Comparison of ENCODE assay signal across 22 cellular contexts in genomic region chr18:79547413-79548076, GRCh38.
DNase-seq lines count a peak whose midpoint lies in the region; ATAC-seq and TF ChIP-seq lines count a peak whose summit lies in the region.
"Had no signal": no experiment of that assay in that cellular context is flagged by ENCODE, and none has a peak within 500 bp of the region (broad histone marks: within the 10 kb centered on the region; RNA-seq: fewer than 3 reads in every experiment).

No MANE protein-coding gene starts in this region.

- H3K27ac Mint-ChIP-seq in MCF 10A (ENCODE audit: low read depth, unreplicated experiment) (no peak overlapping the region), endodermal cell (no peak overlapping the region), nephron (peak overlapping the region; percentile 38 to 56 (median 42))
- H3K27ac Mint-ChIP-seq in naive thymus-derived CD4-positive, alpha-beta T cell: no peak overlapping the region
- H3K27ac Mint-ChIP-seq: memory B cell; stimulated activated naive B cell treated with anti-CD40 and anti-IgM and Interleukin-4, amounts not matched to agents 10 μg/mL and 1 μg/mL and 100 μg/mL, for 72 hours had no signal

- DNase-seq in breast epithelium (ENCODE audit: low spot score in 2 of 2) (peak in 1 of 2 donors; percentile 39), MCF 10A (ENCODE audit: unreplicated experiment) (no peak), endodermal cell (peak; percentile 33), upper lobe of left lung (peak; percentile 14 to 79), iPS-NIHi11 (ENCODE audit: low spot score) (no peak)
- DNase-seq in naive thymus-derived CD4-positive, alpha-beta T cell: no peak
- DNase-seq: activated naive CD4-positive, alpha-beta T cell treated with anti-CD3 and anti-CD28 coated beads, Interleukin-2, amount 50 U/mL, for 16 hours; DMS79; erythroblast; foreskin fibroblast; NCI-H1092; NCI-H2029; NCI-H345; NCI-H82; SIG-M5; stimulated activated CD4-positive, alpha-beta T cell treated with anti-CD3 and anti-CD28 coated beads, Interleukin-2, amount 100 ng/mL, for 24 hours; stimulated activated naive B cell treated with anti-CD40 and anti-IgM and Interleukin-4, amounts not matched to agents 10 μg/mL and 1 μg/mL and 100 μg/mL, for 72 hours had no signal

- no TSS peak for BruUV-seq in MCF 10A (replicated peaks; lab: Mats Ljungman, UMichigan)

- no peak overlapping the region for H3K4me3 Mint-ChIP-seq in MCF 10A (ENCODE audit: unreplicated experiment)
- H3K4me3 Mint-ChIP-seq in endodermal cell: no peak overlapping the region
- no peak overlapping the region for H3K4me3 Mint-ChIP-seq in nephron
- H3K4me3 Mint-ChIP-seq in naive thymus-derived CD4-positive, alpha-beta T cell: no peak overlapping the region
- H3K4me3 Mint-ChIP-seq: memory B cell; stimulated activated naive B cell treated with anti-CD40 and anti-IgM and Interleukin-4, amounts not matched to agents 10 μg/mL and 1 μg/mL and 100 μg/mL, for 72 hours had no signal

- no peaks in the 10 kb centered on the region for H3K4me1 Mint-ChIP-seq in MCF 10A (ENCODE audit: insufficient read depth, unreplicated experiment)
- H3K4me1 Mint-ChIP-seq in endodermal cell: no peaks in the 10 kb centered on the region
- H3K4me1 Mint-ChIP-seq in nephron: peaks cover 9% of the 10 kb centered on the region
- H3K4me1 Mint-ChIP-seq in naive thymus-derived CD4-positive, alpha-beta T cell: no peaks in the 10 kb centered on the region

- H3K4me1 ChIP-seq in breast epithelium: no peaks in the 10 kb centered on the region
- no peaks in the 10 kb centered on the region for H3K4me1 ChIP-seq in endodermal cell (ENCODE audit: control insufficient read depth, insufficient read depth, low read length)
- no peaks in the 10 kb centered on the region for H3K4me1 ChIP-seq in upper lobe of left lung
- H3K4me1 ChIP-seq in naive thymus-derived CD4-positive, alpha-beta T cell (ENCODE audit: control insufficient read depth in 2 of 2, insufficient read depth in 2 of 2, low read length in 2 of 2): no peaks in the 10 kb centered on the region
- H3K4me1 ChIP-seq: tibial artery had no signal

- intact Hi-C loops in breast epithelium (cut with DNase I; ENCODE audit: low total_unique reads): no loop called here
- intact Hi-C loops in MCF 10A (cut with micrococcal nuclease): no loop called here
- intact Hi-C loops in naive thymus-derived CD4-positive, alpha-beta T cell (cut with micrococcal nuclease): no loop called here

- no peak overlapping the region for H3K9ac ChIP-seq in endodermal cell (ENCODE audit: extremely low read depth, low read length, poor library complexity, severe bottlenecking)

- H3K27ac ChIP-seq in breast epithelium: no peak overlapping the region
- H3K27ac ChIP-seq in endodermal cell (ENCODE audit: low read depth, low read length): no peak overlapping the region
- H3K27ac ChIP-seq in upper lobe of left lung: no peak overlapping the region
- H3K27ac ChIP-seq in naive thymus-derived CD4-positive, alpha-beta T cell (ENCODE audit: low read depth, low read length): no peak overlapping the region
- H3K27ac ChIP-seq: tibial artery had no signal

- TF ChIP-seq POLR2A in breast epithelium (IDR thresholded peaks at IDR 0.05): no peak
- TF ChIP-seq POLR2A in upper lobe of left lung (IDR thresholded peaks at IDR 0.05): no peak

- TF ChIP-seq EP300 in upper lobe of left lung (IDR thresholded peaks at IDR 0.05): no peak

- no peaks in the 10 kb centered on the region for H3K27me3 Mint-ChIP-seq in MCF 10A (ENCODE audit: insufficient read depth, unreplicated experiment)
- H3K27me3 Mint-ChIP-seq in endodermal cell (ENCODE audit: insufficient read depth): peaks cover 2% of the 10 kb centered on the region
- peaks cover 4% of the 10 kb centered on the region for H3K27me3 Mint-ChIP-seq in nephron (ENCODE audit: low read depth)
- no peaks in the 10 kb centered on the region for H3K27me3 Mint-ChIP-seq in naive thymus-derived CD4-positive, alpha-beta T cell

- TF ChIP-seq CTCF in breast epithelium (IDR thresholded peaks at IDR 0.05) (no peak), MCF 10A (IDR thresholded peaks at IDR 0.05; ENCODE audit: unreplicated experiment) (no peak), endodermal cell (conservative IDR thresholded peaks at IDR 0.05) (no peak), nephron (IDR thresholded peaks at IDR 0.05; ENCODE audit: unreplicated experiment in 3 of 3) (no peak), upper lobe of left lung (IDR thresholded peaks at IDR 0.05) (no peak)

- H3K27me3 ChIP-seq in breast epithelium: peaks cover 0 to 20% of the 10 kb centered on the region in 2 donors
- H3K27me3 ChIP-seq in endodermal cell (ENCODE audit: control insufficient read depth, insufficient read depth, low read length, poor library complexity, severe bottlenecking): no peaks in the 10 kb centered on the region
- peaks cover 0 to 5% (median 0%) of the 10 kb centered on the region in 4 donors for H3K27me3 ChIP-seq in upper lobe of left lung
- no peaks in the 10 kb centered on the region for H3K27me3 ChIP-seq in naive thymus-derived CD4-positive, alpha-beta T cell (ENCODE audit: control insufficient read depth in 2 of 2, insufficient read depth in 2 of 2, low read length in 2 of 2)

- POLR2A ChIA-PET in MCF 10A (lab: Yijun Ruan, JAX): no interaction called here
- POLR2A ChIA-PET in naive thymus-derived CD4-positive, alpha-beta T cell (lab: Charles Lee): no interaction called here

- H3K9me3 ChIP-seq in breast epithelium (no peaks in the 10 kb centered on the region), endodermal cell (ENCODE audit: control insufficient read depth, low read length) (no peaks in the 10 kb centered on the region), upper lobe of left lung (no peaks in the 10 kb centered on the region)
- H3K9me3 ChIP-seq in naive thymus-derived CD4-positive, alpha-beta T cell (ENCODE audit: control insufficient read depth in 2 of 3, low read length in 3 of 3): no peaks in the 10 kb centered on the region
- H3K9me3 ChIP-seq: tibial artery had no signal

- no peaks in the 10 kb centered on the region for H3K36me3 Mint-ChIP-seq in MCF 10A (ENCODE audit: insufficient read depth, unreplicated experiment)
- H3K36me3 Mint-ChIP-seq in endodermal cell (ENCODE audit: low read depth): no peaks in the 10 kb centered on the region
- no peaks in the 10 kb centered on the region for H3K36me3 Mint-ChIP-seq in nephron (ENCODE audit: low read depth)
- peaks cover 0 to 2% (median 0%) of the 10 kb centered on the region in 5 donors for H3K36me3 Mint-ChIP-seq in naive thymus-derived CD4-positive, alpha-beta T cell

- peaks cover 4% of the 10 kb centered on the region for H3K9me3 Mint-ChIP-seq in MCF 10A (ENCODE audit: unreplicated experiment)
- H3K9me3 Mint-ChIP-seq in endodermal cell: peaks cover 14% of the 10 kb centered on the region
- peaks cover 2% of the 10 kb centered on the region for H3K9me3 Mint-ChIP-seq in nephron
- H3K9me3 Mint-ChIP-seq in naive thymus-derived CD4-positive, alpha-beta T cell: peaks cover 0 to 1% (median 0%) of the 10 kb centered on the region in 11 donors

- 93 to 95% methylated on average over 18 to 36 of the region's 36 CpGs for WGBS in endodermal cell (ENCODE audit: insufficient coverage in 1 of 2, insufficient read length in 1 of 2), 2 experiments
- WGBS in upper lobe of left lung, 2 donors: 87 to 92% methylated on average over 5 to 33 of the region's 36 CpGs

- no peaks in the 10 kb centered on the region for H3K36me3 ChIP-seq in breast epithelium
- no peaks in the 10 kb centered on the region for H3K36me3 ChIP-seq in endodermal cell (ENCODE audit: control insufficient read depth, insufficient read depth, low read length)
- no peaks in the 10 kb centered on the region for H3K36me3 ChIP-seq in upper lobe of left lung
- no peaks in the 10 kb centered on the region for H3K36me3 ChIP-seq in naive thymus-derived CD4-positive, alpha-beta T cell (ENCODE audit: control insufficient read depth in 2 of 3, insufficient read depth in 3 of 3, low read length in 3 of 3)
- H3K36me3 ChIP-seq: tibial artery had no signal

- ATAC-seq in upper lobe of left lung (ENCODE audit: low FRiP score in 2 of 2) (peak in 1 of 2 donors; percentile 7), HG02852 (IDR thresholded peaks at IDR 0.05; ENCODE audit: unreplicated experiment) (no peak)
- ATAC-seq in naive thymus-derived CD4-positive, alpha-beta T cell: no peak
- ATAC-seq: GM12878; stimulated activated naive B cell treated with anti-CD40 and anti-IgM and Interleukin-4, amounts not matched to agents 10 μg/mL and 1 μg/mL and 100 μg/mL, for 72 hours had no signal

- CTCF ChIA-PET in MCF 10A (lab: Yijun Ruan, JAX): no interaction called here
- CTCF ChIA-PET in naive thymus-derived CD4-positive, alpha-beta T cell (lab: Charles Lee): no interaction called here

- H3K4me3 ChIP-seq in breast epithelium: peak overlapping the region in 2 of 3 donors; percentile 23 to 46
- H3K4me3 ChIP-seq in endodermal cell (ENCODE audit: low read length): no peak overlapping the region
- H3K4me3 ChIP-seq in upper lobe of left lung: no peak overlapping the region
- H3K4me3 ChIP-seq in naive thymus-derived CD4-positive, alpha-beta T cell (ENCODE audit: low read length): no peak overlapping the region
- H3K4me3 ChIP-seq: GM12878, tibial artery had no signal

Comparison
In these comparisons a context has a peak if more than half of its experiments do, and no peak if none do; other contexts are left out.
1. DNase-seq: peak in endodermal cell (single experiment) and upper lobe of left lung (2 of 2); none in MCF 10A (single experiment), iPS-NIHi11 (single experiment) and naive thymus-derived CD4-positive, alpha-beta T cell (0 of 9).
2. H3K4me3 ChIP-seq: peak in breast epithelium (2 of 3); none in endodermal cell (single experiment), upper lobe of left lung (0 of 4) and naive thymus-derived CD4-positive, alpha-beta T cell (single experiment).
3. H3K27ac Mint-ChIP-seq: peak in nephron (3 of 3); none in MCF 10A (single experiment), endodermal cell (single experiment) and naive thymus-derived CD4-positive, alpha-beta T cell (0 of 9).